Comparison of ENCODE assay signal across 19 cellular contexts in the genomic region with DNA sequence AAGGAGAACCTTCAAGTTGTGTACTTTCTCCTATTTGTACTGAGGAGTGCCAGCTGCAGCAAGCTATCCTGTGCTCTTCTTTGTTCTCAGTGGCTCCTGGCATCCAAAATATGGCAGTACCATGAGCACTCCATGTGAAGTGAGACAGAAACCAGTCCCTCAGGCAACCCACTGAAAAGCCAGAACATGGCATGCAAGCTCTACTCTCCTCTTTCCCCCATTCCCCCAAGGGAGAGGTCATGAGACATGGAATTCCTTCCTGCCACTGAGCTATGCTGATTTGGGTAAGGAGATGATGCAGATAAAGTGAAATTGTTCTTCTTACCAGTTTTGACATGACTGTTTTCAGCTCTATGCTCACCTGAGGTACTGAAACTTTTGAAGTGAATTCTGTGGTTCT.
"Had no signal": no experiment of that assay in that cellular context is flagged by ENCODE, and none has a peak within 500 bp of the region (broad histone marks: within the 10 kb centered on the region; RNA-seq: fewer than 3 reads in every experiment).

No MANE protein-coding gene starts in this region.

- H3K27ac ChIP-seq: coronary artery, gastroesophageal sphincter, neutrophil, right atrium auricular region, sigmoid colon, skin epidermis, testis, tibial nerve had no signal

- ATAC-seq: gastroesophageal sphincter; left colon; mucosa of descending colon; naive thymus-derived CD8-positive, alpha-beta T cell; stimulated activated naive B cell treated with anti-CD40 and anti-IgM and Interleukin-4, amounts not matched to agents 10 μg/mL and 1 μg/mL and 100 μg/mL, for 72 hours; stimulated activated naive CD8-positive, alpha-beta T cell treated with anti-CD3 and anti-CD28 coated beads, Interleukin-15, amount 100 ng/mL, for 72 hours had no signal

- H3K4me3 ChIP-seq: coronary artery, gastroesophageal sphincter, mucosa of descending colon, right atrium auricular region, sigmoid colon, skin epidermis, testis, tibial nerve had no signal

- DNase-seq: effector CD4-positive, alpha-beta T cell; endodermal cell; glutamatergic neuron; left colon; mammary epithelial cell; mucosa of descending colon; naive thymus-derived CD8-positive, alpha-beta T cell; sigmoid colon; stimulated activated CD4-positive, alpha-beta T cell treated with anti-CD3 and anti-CD28 coated beads, Interleukin-2, amount 100 ng/mL, for 24 hours; stimulated activated CD4-positive, alpha-beta T cell treated with anti-CD3 and anti-CD28 coated beads, Interleukin-4, amount 100 ng/mL, for 4 hours; stimulated activated naive B cell treated with anti-CD40 and anti-IgM and Interleukin-4, amounts not matched to agents 10 μg/mL and 1 μg/mL and 100 μg/mL, for 72 hours; stimulated activated naive CD8-positive, alpha-beta T cell treated with anti-CD3 and anti-CD28 coated beads, Interleukin-15, amount 100 ng/mL, for 72 hours; testis had no signal

- H3K9me3 ChIP-seq: mucosa of descending colon, neutrophil, testis had no signal

- H3K27me3 ChIP-seq: gastroesophageal sphincter, neutrophil, right atrium auricular region, sigmoid colon, testis, tibial nerve had no signal

- H3K36me3 ChIP-seq: gastroesophageal sphincter, neutrophil, right atrium auricular region, sigmoid colon had no signal

- H3K4me1 ChIP-seq: gastroesophageal sphincter, right atrium auricular region, sigmoid colon, testis, tibial nerve had no signal
